Comparison of ENCODE assay signal across 9 cellular contexts in the genomic region with DNA sequence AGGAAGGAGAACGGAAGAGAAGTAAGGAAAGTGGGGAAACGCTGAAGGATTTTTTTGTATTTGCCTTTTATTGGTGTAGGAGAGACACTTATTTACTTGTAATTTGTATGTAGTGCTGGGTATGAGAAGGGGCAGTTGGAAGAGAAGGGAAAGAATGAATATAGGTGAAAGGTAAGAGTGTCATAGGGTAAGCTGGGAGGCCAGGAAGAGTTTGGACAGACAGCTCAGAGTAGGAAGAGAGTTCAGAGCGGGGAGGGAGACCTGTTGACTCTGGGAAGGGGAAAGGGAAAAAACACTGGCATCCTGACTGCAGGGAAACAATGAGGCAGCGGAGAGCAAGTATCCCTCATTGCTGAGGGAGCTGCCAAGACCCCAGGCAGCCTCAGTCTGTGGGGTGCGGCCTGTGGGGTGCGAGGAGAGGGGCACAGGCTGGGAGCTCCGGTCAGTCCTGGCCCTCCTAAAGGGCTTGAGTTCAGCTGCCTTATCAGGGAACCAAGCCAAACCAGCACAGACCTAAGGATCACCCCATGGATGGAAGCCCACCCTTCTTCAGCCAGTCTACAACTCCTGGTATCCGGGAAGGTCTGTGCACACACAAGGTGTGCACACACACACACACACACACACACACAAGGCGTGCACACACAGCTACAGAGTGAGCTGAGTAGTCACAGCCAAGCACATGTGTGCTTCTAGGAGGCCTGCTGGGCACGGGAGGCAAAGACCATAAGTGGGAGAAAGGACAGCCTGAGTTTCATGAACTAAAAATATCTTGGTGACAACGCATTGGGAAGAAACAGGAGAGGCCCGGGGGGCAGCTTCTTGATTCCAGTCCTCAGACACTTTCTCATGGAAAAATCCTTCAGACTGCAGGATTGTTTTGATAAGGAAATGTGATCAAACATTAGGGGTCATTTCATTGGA. TPM values are rescaled to one million over a fixed set of nuclear protein-coding genes. Genes with fewer than 3 reads are reported as not detected.
DNase-seq lines count a peak whose midpoint lies in the region; ATAC-seq, FAIRE-seq and TF ChIP-seq lines count a peak whose summit lies in the region.
"Had no signal": no experiment of that assay in that cellular context is flagged by ENCODE, and none has a peak within 500 bp of the region (broad histone marks: within the 10 kb centered on the region; RNA-seq: fewer than 3 reads in every experiment).

No MANE protein-coding gene starts in this region.

- H4K20me1 ChIP-seq in BLaER1 treated with 17β-estradiol and CSF1 and Interleukin-3, amounts not matched to agents 10 nM and 100 nM: peaks cover 0 to 23% (median 2%) of the 10 kb centered on the region in 11 experiments; a peak in 7 of 22 replicates

- no peaks in the 10 kb centered on the region for H3K9me3 ChIP-seq in BLaER1 treated with 17β-estradiol and CSF1 and Interleukin-3, amounts not matched to agents 10 nM and 100 nM (replicated peaks in 1 of 11)
- H3K9me3 ChIP-seq in pancreas: no peaks in the 10 kb centered on the region

- POLR2A ChIA-PET in T-cell (lab: Charles Lee): interaction anchor here in 1 of 2 donors (0.6 to 0.7 kb wide), 2 partner anchors 112 to 131 kb away, joined by 3 to 6 read pairs; no protein-coding TSS in a partner anchor

- no peak for TF ChIP-seq CTCF in fibroblast of villous mesenchyme (IDR thresholded peaks at IDR 0.05; ENCODE audit: insufficient read depth, low read depth, low read length)
- no peak for TF ChIP-seq CTCF in pancreas (IDR thresholded peaks at IDR 0.05)

- H3K4me1 ChIP-seq in BLaER1 treated with 17β-estradiol and CSF1 and Interleukin-3, amounts not matched to agents 10 nM and 100 nM: peaks cover 50 to 84% (median 80%) of the 10 kb centered on the region in 10 experiments
- H3K4me1 ChIP-seq in pancreas: peaks cover 22 to 45% (median 39%) of the 10 kb centered on the region in 3 donors

- ATAC-seq in T-cell (replicated peaks in 1 of 4) (no peak), pancreas (peak in 1 of 4 donors; percentile 6), HG02610 (IDR thresholded peaks at IDR 0.05; ENCODE audit: unreplicated experiment) (no peak), HG02981 (IDR thresholded peaks at IDR 0.05; ENCODE audit: unreplicated experiment) (no peak)
- ATAC-seq in activated naive CD4-positive, alpha-beta T cell treated with anti-CD3 and anti-CD28 coated beads, Interleukin-2, amount 50 U/mL, for 72 hours: no peak

- intact Hi-C loops in pancreas (cut with DNase I): no loop called here

- WGBS in pancreas, 2 donors: 41 to 42% methylated on average over 12 of the region's 12 CpGs

- peak overlapping the region; percentile 16 to 72 for H3K27ac Mint-ChIP-seq in T-cell
- peak overlapping the region in 1 of 2 donors; percentile 32 for H3K27ac Mint-ChIP-seq in activated naive CD4-positive, alpha-beta T cell treated with anti-CD3 and anti-CD28 coated beads, Interleukin-2, amount 50 U/mL, for 72 hours

- peak overlapping the region; percentile 6 to 90 (median 88); a peak in 20 of 22 replicates for H3K9ac ChIP-seq in BLaER1 treated with 17β-estradiol and CSF1 and Interleukin-3, amounts not matched to agents 10 nM and 100 nM

- DNase-seq in T-cell (no peak), fibroblast of villous mesenchyme (ENCODE audit: low read depth) (peak; percentile 79), pancreas (no peak)
- no peak for DNase-seq in activated CD4-positive, alpha-beta T cell treated with anti-CD3 and anti-CD28 coated beads, Interleukin-2, amount 50 U/mL, for 4 hours
- DNase-seq in activated naive CD4-positive, alpha-beta T cell treated with anti-CD3 and anti-CD28 coated beads, Interleukin-2, amount 50 U/mL, for 72 hours (ENCODE audit: low spot score in 2 of 2): no peak
- DNase-seq: effector CD8-positive, alpha-beta T cell had no signal

- no peaks in the 10 kb centered on the region for H3K27me3 ChIP-seq in BLaER1 treated with 17β-estradiol and CSF1 and Interleukin-3, amounts not matched to agents 10 nM and 100 nM
- H3K27me3 ChIP-seq in pancreas: no peaks in the 10 kb centered on the region

- H3K27me3 Mint-ChIP-seq in T-cell: no peaks in the 10 kb centered on the region

- H3K4me3 ChIP-seq in BLaER1 treated with 17β-estradiol and CSF1 and Interleukin-3, amounts not matched to agents 10 nM and 100 nM: peak overlapping the region; percentile 9 to 82 (median 72); a peak in 17 of 20 replicates
- H3K4me3 ChIP-seq in fibroblast of villous mesenchyme (ENCODE audit: low read depth, low read length) (no peak overlapping the region), pancreas (peak overlapping the region in 1 of 4 donors; percentile 53)

- H3K4me3 Mint-ChIP-seq in T-cell: peak overlapping the region in 1 of 3 donors; percentile 0

- CTCF ChIA-PET in T-cell (lab: Charles Lee): interaction anchor here (0.6 to 0.8 kb wide), 3 partner anchors 323 to 439 kb away, joined by 3 read pairs; a partner anchor contains a TSS

- no peaks in the 10 kb centered on the region for H3K9me3 Mint-ChIP-seq in T-cell
- H3K9me3 Mint-ChIP-seq in activated naive CD4-positive, alpha-beta T cell treated with anti-CD3 and anti-CD28 coated beads, Interleukin-2, amount 50 U/mL, for 72 hours: no peaks in the 10 kb centered on the region

- peak overlapping the region; percentile 90 to 99 (median 94) for H3K4me2 ChIP-seq in BLaER1 treated with 17β-estradiol and CSF1 and Interleukin-3, amounts not matched to agents 10 nM and 100 nM

- H3K36me3 Mint-ChIP-seq in T-cell: peaks cover 13% of the 10 kb centered on the region
- H3K36me3 Mint-ChIP-seq in activated naive CD4-positive, alpha-beta T cell treated with anti-CD3 and anti-CD28 coated beads, Interleukin-2, amount 50 U/mL, for 72 hours: peaks cover 4 to 10% of the 10 kb centered on the region in 2 donors

- peak overlapping the region; percentile 34 to 92 (median 88); a peak in 21 of 22 replicates for H3K27ac ChIP-seq in BLaER1 treated with 17β-estradiol and CSF1 and Interleukin-3, amounts not matched to agents 10 nM and 100 nM
- H3K27ac ChIP-seq in pancreas: peak overlapping the region; percentile 18 to 99 (median 77)

- no peak for FAIRE-seq in pancreas (lab: Jason Lieb, UNC)

- peaks cover 62 to 71% (median 69%) of the 10 kb centered on the region in 3 donors for H3K4me1 Mint-ChIP-seq in T-cell

- peaks cover 0 to 42% (median 36%) of the 10 kb centered on the region in 11 experiments; a peak in 19 of 22 replicates for H3K36me3 ChIP-seq in BLaER1 treated with 17β-estradiol and CSF1 and Interleukin-3, amounts not matched to agents 10 nM and 100 nM
- H3K36me3 ChIP-seq in pancreas: no peaks in the 10 kb centered on the region

RNA-seq across cellular contexts. Expression of gene TRAF3IP2, which starts 2.9 kb away (rescaled TPM):
- total RNA-seq in T-cell (10 to 100 TPM; 13.8 to 21.8 (median 20.6) TPM), fibroblast of villous mesenchyme (20.6 and 21.2 TPM in 2 replicates), pancreas (10 to 100 TPM; 19.9 to 25.9 (median 22.0) TPM)
- 10 to 100 TPM; 18.5 to 30.3 TPM for polyA plus RNA-seq in pancreas
- total RNA-seq in activated naive CD4-positive, alpha-beta T cell treated with anti-CD3 and anti-CD28 coated beads, Interleukin-2, amount 50 U/mL, for 72 hours: 10 to 100 TPM; 32.5 to 38.0 TPM
